ENCODE assay signal across 12 cellular contexts in genomic region chr1:114122891-114123621, GRCh38. TPM values are rescaled to one million over a fixed set of nuclear protein-coding genes. Genes with fewer than 3 reads are reported as not detected.
A peak's percentile ranks its signal among the peaks of the same experiment; 100 is the strongest.
DNase-seq lines count a peak whose midpoint lies in the region; ATAC-seq and TF ChIP-seq lines count a peak whose summit lies in the region.
"Had no signal": no experiment of that assay in that cellular context is flagged by ENCODE, and none has a peak within 500 bp of the region (broad histone marks: within the 10 kb centered on the region; RNA-seq: fewer than 3 reads in every experiment).

No MANE protein-coding gene starts in this region.

- H3K4me2 ChIP-seq in neuronal stem cell (ENCODE audit: insufficient read depth, low read length, poor library complexity, severe bottlenecking) = no peak overlapping the region

- no peak overlapping the region for H3K4me3 Mint-ChIP-seq in endodermal cell
- no peak overlapping the region for H3K4me3 Mint-ChIP-seq in activated T-cell treated with anti-CD3 and anti-CD28 coated beads, Interleukin-2, amount 50 U/mL, for 4 hours

- H3K4ac ChIP-seq in neuronal stem cell (ENCODE audit: low read length) = no peak overlapping the region

- no peak overlapping the region for H4K91ac ChIP-seq in neuronal stem cell (ENCODE audit: low read depth, low read length, poor library complexity)

- H3K23ac ChIP-seq in neuronal stem cell (ENCODE audit: low read depth, low read length, poor library complexity) = no peak overlapping the region

- no peak overlapping the region for H3K27ac Mint-ChIP-seq in endodermal cell

- H3K14ac ChIP-seq in neuronal stem cell (ENCODE audit: low read length) = no peak overlapping the region

- peaks cover 98% of the 10 kb centered on the region for H3K27me3 ChIP-seq in endodermal cell (ENCODE audit: control insufficient read depth, insufficient read depth, low read length, poor library complexity, severe bottlenecking)
- no peaks in the 10 kb centered on the region for H3K27me3 ChIP-seq in neuronal stem cell (ENCODE audit: control insufficient read depth in 3 of 3, insufficient read depth in 3 of 3, low read depth in 1 of 3, low read length in 3 of 3)
- no peaks in the 10 kb centered on the region for H3K27me3 ChIP-seq in adrenal gland
- H3K27me3 ChIP-seq: gastrocnemius medialis had no signal

- no peak overlapping the region for H4K8ac ChIP-seq in neuronal stem cell (ENCODE audit: low read depth, low read length)

- ATAC-seq in activated T-cell treated with anti-CD3 and anti-CD28 coated beads, Interleukin-2, amount 50 U/mL, for 4 hours = no peak

- no peak overlapping the region for H2AK5ac ChIP-seq in neuronal stem cell (ENCODE audit: low read depth, low read length)

- no peaks in the 10 kb centered on the region for H3K36me3 ChIP-seq in endodermal cell (ENCODE audit: control insufficient read depth, insufficient read depth, low read length)
- peaks cover 0 to 2% of the 10 kb centered on the region in 2 donors for H3K36me3 ChIP-seq in neuronal stem cell (replicated peaks in 1 of 2; ENCODE audit: control insufficient read depth in 2 of 2, insufficient read depth in 2 of 2, low read length in 2 of 2)
- H3K36me3 ChIP-seq in adrenal gland (replicated peaks in 1 of 2) = no peaks in the 10 kb centered on the region
- H3K36me3 ChIP-seq: gastrocnemius medialis had no signal

- H3K9ac ChIP-seq in endodermal cell (ENCODE audit: extremely low read depth, low read length, poor library complexity, severe bottlenecking) (no peak overlapping the region), neuronal stem cell (ENCODE audit: low read depth, low read length, poor library complexity) (no peak overlapping the region)

- H2BK5ac ChIP-seq in neuronal stem cell (ENCODE audit: low read length) = no peak overlapping the region

- H2AFZ ChIP-seq in neuronal stem cell (ENCODE audit: low read length) = peak overlapping the region; percentile 53

- H3K4me3 ChIP-seq in endodermal cell (ENCODE audit: low read length) = no peak overlapping the region
- no peak overlapping the region for H3K4me3 ChIP-seq in neuronal stem cell (ENCODE audit: low read length in 2 of 2)
- no peak overlapping the region for H3K4me3 ChIP-seq in adrenal gland
- H3K4me3 ChIP-seq: gastrocnemius medialis had no signal

- no peak overlapping the region for H2BK120ac ChIP-seq in neuronal stem cell (ENCODE audit: low read depth, low read length)

- peaks cover 2% of the 10 kb centered on the region for H3K79me1 ChIP-seq in neuronal stem cell (ENCODE audit: low read depth, low read length)

- peak; percentile 10 for TF ChIP-seq CTCF in GM10266 (IDR thresholded peaks at IDR 0.05; ENCODE audit: control insufficient read depth, insufficient read depth, low read depth, missing control alignments)
- peak; percentile 32 for TF ChIP-seq CTCF in endodermal cell (conservative IDR thresholded peaks at IDR 0.05)
- TF ChIP-seq CTCF in adrenal gland (IDR thresholded peaks at IDR 0.05) = no peak

- DNase-seq in GM10266 (ENCODE audit: extremely low spot score) (no peak), NOMO-1 (lab: John Stamatoyannopoulos, UW; ENCODE audit: unreplicated experiment in 2 of 2) (peak; percentile 34 to 47), endodermal cell (no peak), neuronal stem cell (ENCODE audit: low spot score) (no peak), adrenal gland (no peak), NCI-H1092 (lab: John Stamatoyannopoulos, UW) (no peak)
- DNase-seq in stimulated activated CD4-positive, alpha-beta T cell treated with anti-CD3 and anti-CD28 coated beads, Interleukin-4, amount 100 ng/mL, for 1 hour = no peak
- no peak for DNase-seq in activated T-cell treated with anti-CD3 and anti-CD28 coated beads, Interleukin-2, amount 50 U/mL, for 4 hours
- DNase-seq: gastrocnemius medialis, NCI-H774 had no signal

- H2BK15ac ChIP-seq in neuronal stem cell (ENCODE audit: low read length) = no peak overlapping the region

- H2BK12ac ChIP-seq in neuronal stem cell (ENCODE audit: low read length) = no peak overlapping the region

- H3K9me3 ChIP-seq in endodermal cell (ENCODE audit: control insufficient read depth, low read length) (no peaks in the 10 kb centered on the region), neuronal stem cell (replicated peaks in 1 of 2; ENCODE audit: control insufficient read depth in 2 of 2, insufficient read depth in 1 of 2, low read depth in 1 of 2, low read length in 2 of 2) (no peaks in the 10 kb centered on the region), adrenal gland (replicated peaks in 1 of 3) (no peaks in the 10 kb centered on the region)
- H3K9me3 ChIP-seq: gastrocnemius medialis had no signal

- H3K4me1 ChIP-seq in endodermal cell (ENCODE audit: control insufficient read depth, insufficient read depth, low read length) (no peaks in the 10 kb centered on the region), neuronal stem cell (ENCODE audit: control insufficient read depth in 2 of 2, insufficient read depth in 1 of 2, low read depth in 1 of 2, low read length in 2 of 2) (peaks cover 0 to 23% of the 10 kb centered on the region in 2 donors), adrenal gland (replicated peaks in 1 of 2) (no peaks in the 10 kb centered on the region)
- H3K4me1 ChIP-seq: gastrocnemius medialis had no signal

- intact Hi-C loops in adrenal gland (cut with DNase I) = no loop called here

- peaks cover 2% of the 10 kb centered on the region for H3K36me3 Mint-ChIP-seq in endodermal cell (ENCODE audit: low read depth)
- H3K36me3 Mint-ChIP-seq in activated T-cell treated with anti-CD3 and anti-CD28 coated beads, Interleukin-2, amount 50 U/mL, for 4 hours (ENCODE audit: insufficient read depth) = no peaks in the 10 kb centered on the region

- whole genome bisulfite sequencing in endodermal cell (ENCODE audit: insufficient coverage in 1 of 2, insufficient read length in 1 of 2), 2 experiments = 72 to 78% methylated on average over 6 to 10 of the region's 10 CpGs
- no CpG with 5 or more reads among the region's 10 CpGs for WGBS in neuronal stem cell (ENCODE audit: extremely low coverage in 2 of 2, insufficient read length in 2 of 2, insufficient replicate concordance in 1 of 2), 2 donors
- 79 to 88% (median 82%) methylated on average over 10 of the region's 10 CpGs for WGBS in adrenal gland, 4 donors

- H3K27ac ChIP-seq in endodermal cell (ENCODE audit: low read depth, low read length) = no peak overlapping the region
- peak overlapping the region; percentile 23 for H3K27ac ChIP-seq in neuronal stem cell (replicated peaks; ENCODE audit: low read length)
- no peak overlapping the region for H3K27ac ChIP-seq in adrenal gland
- H3K27ac ChIP-seq: gastrocnemius medialis had no signal

- H3K27me3 Mint-ChIP-seq in endodermal cell (ENCODE audit: insufficient read depth) = peaks cover 100% of the 10 kb centered on the region
- peaks cover 3% of the 10 kb centered on the region for H3K27me3 Mint-ChIP-seq in activated T-cell treated with anti-CD3 and anti-CD28 coated beads, Interleukin-2, amount 50 U/mL, for 4 hours (ENCODE audit: low read depth)

- TF ChIP-seq POLR2A in adrenal gland (IDR thresholded peaks at IDR 0.05) = no peak

- peak overlapping the region; percentile 20 for H3K18ac ChIP-seq in neuronal stem cell (ENCODE audit: low read length)

- no peaks in the 10 kb centered on the region for H3K9me3 Mint-ChIP-seq in endodermal cell
- H3K9me3 Mint-ChIP-seq in activated T-cell treated with anti-CD3 and anti-CD28 coated beads, Interleukin-2, amount 50 U/mL, for 4 hours = no peaks in the 10 kb centered on the region

- peaks cover 26% of the 10 kb centered on the region for H3K4me1 Mint-ChIP-seq in endodermal cell
- no peaks in the 10 kb centered on the region for H3K4me1 Mint-ChIP-seq in activated T-cell treated with anti-CD3 and anti-CD28 coated beads, Interleukin-2, amount 50 U/mL, for 4 hours (ENCODE audit: low read depth)

RNA-seq across cellular contexts. Expression of gene SYT6, which starts 30.6 kb away (rescaled TPM):
- total RNA-seq in endodermal cell = 1 to 10 TPM; 1.3 to 4.4 TPM
- 6.0 TPM for polyA plus RNA-seq in endodermal cell (2013, experiment 1 of 2)
- polyA plus RNA-seq in endodermal cell (2013, experiment 2 of 2) = 2.4 TPM
- 6.2 TPM for polyA plus RNA-seq in neuronal stem cell (2013, experiment 1 of 2)
- 6.2 TPM for polyA plus RNA-seq in neuronal stem cell (2013, experiment 2 of 2)
- total RNA-seq in adrenal gland = under 1 TPM in 5 of 8 donors, not detected in 3; 0.28 to 0.98 (median 0.43) TPM
- polyA plus RNA-seq in adrenal gland = 1 to 10 TPM in 1 of 3 donors, under 1 TPM in 2; 0.13 to 1.1 (median 0.33) TPM
- not detected for total RNA-seq in activated T-cell treated with anti-CD3 and anti-CD28 coated beads, Interleukin-2, amount 50 U/mL, for 4 hours
- total RNA-seq: T-helper 2 cell treated with Interferon-gamma antibody and Interleukin-4, amounts not matched to agents 100 ng/mL and 5 ng/mL, for 36 hours had no signal
- polyA plus RNA-seq: liver had no signal

Comparison
In these comparisons a context has a peak if more than half of its experiments do, and no peak if none do; other contexts are left out.
1. DNase-seq: peak in NOMO-1 (2 of 2); none in GM10266 (single experiment), endodermal cell (single experiment), neuronal stem cell (single experiment), stimulated activated CD4-positive, alpha-beta T cell treated with anti-CD3 and anti-CD28 coated beads, Interleukin-4, amount 100 ng/mL, for 1 hour (single experiment), adrenal gland (0 of 7), activated T-cell treated with anti-CD3 and anti-CD28 coated beads, Interleukin-2, amount 50 U/mL, for 4 hours (single experiment) and NCI-H1092 (single experiment).
2. CTCF ChIP-seq: peak in GM10266 (single experiment) and endodermal cell (single experiment); none in adrenal gland (0 of 6).